Comparison of ENCODE assay signal across 16 cellular contexts in the genomic region with DNA sequence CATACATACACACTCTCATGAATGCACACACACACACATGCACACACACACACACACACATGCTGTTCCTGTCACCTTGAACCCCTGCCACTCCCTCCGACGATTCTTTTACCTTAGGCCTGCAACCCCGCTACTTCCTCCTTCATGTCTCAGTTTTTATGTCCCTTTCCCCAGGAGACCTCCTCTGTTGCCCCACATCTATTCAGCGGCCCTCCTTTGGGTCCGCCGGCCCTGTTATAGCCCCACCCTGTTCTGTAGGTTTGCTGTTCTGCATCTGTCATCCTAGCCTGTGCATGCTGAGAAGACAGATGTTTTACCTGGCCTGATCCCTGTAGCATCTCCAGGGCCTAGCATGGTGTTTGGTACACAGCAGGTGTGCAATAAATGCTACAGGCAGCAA.
"Had no signal": no experiment of that assay in that cellular context is flagged by ENCODE, and none has a peak within 500 bp of the region (broad histone marks: within the 10 kb centered on the region; RNA-seq: fewer than 3 reads in every experiment).

No MANE protein-coding gene starts in this region.

- H3K4me2 ChIP-seq: SK-N-SH had no signal

- H3K9me2 ChIP-seq: SK-N-SH had no signal

- DNase-seq: KBM-7, MG63, NCI-H1092 treated with DMSO at 0.1 percent for 48 hours, NCI-H1436, NCI-H187, NCI-H2029, NCI-H2227 treated with DMSO at 0.1 percent for 48 hours, NCI-H524, NCI-H526 treated with DMSO at 0.1 percent for 48 hours, NCI-H774, PC-3, SHP77, SK-N-SH, T-helper 1 cell had no signal

- H3K9me3 ChIP-seq: SK-N-SH had no signal

- H3K36me3 ChIP-seq: MG63 had no signal

- H3K9ac ChIP-seq: SK-N-SH had no signal

- H3K4me3 ChIP-seq: MG63 had no signal

- ATAC-seq: Panc1, PC-3 had no signal

- H3K27ac ChIP-seq: RWPE1 had no signal

- H3K27me3 ChIP-seq: MG63 had no signal
